In the genomic region with DNA sequence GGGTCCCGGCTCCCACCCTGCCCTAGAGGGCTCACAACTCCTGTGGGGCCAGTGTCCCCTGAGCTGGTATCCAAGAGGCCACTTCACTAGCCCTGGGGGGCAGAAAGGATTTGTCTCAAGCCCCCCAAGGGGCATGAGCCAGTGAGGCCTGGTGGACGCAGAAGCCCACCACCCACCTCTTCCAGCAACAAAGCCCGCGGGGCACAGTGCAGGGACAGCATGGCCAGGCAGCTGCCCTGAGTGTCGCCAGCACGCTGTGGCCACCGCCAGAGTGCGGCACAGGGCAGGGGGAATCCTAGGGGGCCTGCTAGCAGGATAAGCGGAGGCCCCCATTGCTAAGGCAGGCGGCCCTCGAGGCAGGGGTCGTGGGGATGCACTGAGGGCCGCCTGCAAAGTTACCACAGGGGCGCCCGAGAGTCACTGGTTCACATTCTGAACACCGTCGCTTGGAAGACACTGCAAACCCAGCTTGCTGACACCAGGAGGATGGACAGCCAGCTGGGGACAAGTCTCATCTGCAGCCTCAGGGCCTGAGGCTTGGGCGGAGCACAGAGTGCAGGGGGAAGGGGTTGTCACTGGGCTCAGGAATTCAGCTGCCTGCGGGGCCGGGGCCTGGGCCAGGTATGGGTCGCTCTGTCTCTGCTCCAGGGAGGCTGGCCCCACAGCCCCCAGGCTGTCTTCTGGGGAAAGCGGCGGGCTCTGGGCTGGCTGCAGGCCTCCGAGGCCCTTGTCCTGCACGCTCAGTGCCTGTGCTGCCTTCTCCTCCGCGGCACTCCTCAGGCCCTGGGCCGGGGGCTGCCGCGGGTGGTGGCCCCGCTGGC, we compare ENCODE assay signal across 18 cellular contexts. TPM values are rescaled to one million over a fixed set of nuclear protein-coding genes. Genes with fewer than 3 reads are reported as not detected.
A peak's percentile ranks its signal among the peaks of the same experiment; 100 is the strongest.
DNase-seq lines count a peak whose midpoint lies in the region; ATAC-seq and TF ChIP-seq lines count a peak whose summit lies in the region.
"Had no signal": no experiment of that assay in that cellular context is flagged by ENCODE, and none has a peak within 500 bp of the region (broad histone marks: within the 10 kb centered on the region; RNA-seq: fewer than 3 reads in every experiment).

No MANE protein-coding gene starts in this region.

- TF ChIP-seq POLR2A in sigmoid colon (IDR thresholded peaks at IDR 0.05): no peak

- H3K4me3 ChIP-seq in sigmoid colon: no peak overlapping the region
- H3K4me3 ChIP-seq: tibial artery had no signal

- peaks cover 1 to 6% (median 4%) of the 10 kb centered on the region in 4 donors for H3K9me3 ChIP-seq in sigmoid colon

- peaks cover 0 to 15% (median 3%) of the 10 kb centered on the region in 4 donors for H3K36me3 ChIP-seq in sigmoid colon

- no peak overlapping the region for H3K27ac Mint-ChIP-seq in WTC11
- H3K27ac Mint-ChIP-seq: activated naive CD8-positive, alpha-beta T cell treated with anti-CD3 and anti-CD28 coated beads, Interleukin-2, amount 50 U/mL, for 24 hours; T-helper 2 cell treated with Interferon-gamma antibody and Interleukin-4, amounts not matched to agents 5 μg/mL and 100 μg/mL, for 36 hours had no signal

- no peak for TF ChIP-seq CTCF in WTC11 (IDR thresholded peaks at IDR 0.05)
- no peak for TF ChIP-seq CTCF in sigmoid colon (IDR thresholded peaks at IDR 0.05)

- H3K27me3 Mint-ChIP-seq in WTC11 (ENCODE audit: low read depth): peaks cover 25% of the 10 kb centered on the region
- H3K27me3 Mint-ChIP-seq: activated naive CD8-positive, alpha-beta T cell treated with anti-CD3 and anti-CD28 coated beads, Interleukin-2, amount 50 U/mL, for 24 hours had no signal

- ATAC-seq in WTC11 (peak; percentile 27), GM21619 (IDR thresholded peaks at IDR 0.05; ENCODE audit: unreplicated experiment) (no peak)
- ATAC-seq: activated CD4-positive, CD25-positive, alpha-beta regulatory T cell treated with anti-CD3 and anti-CD28 coated beads, Interleukin-2, amount 50 U/mL, for 24 hours; activated naive CD8-positive, alpha-beta T cell treated with anti-CD3 and anti-CD28 coated beads, Interleukin-2, amount 50 U/mL, for 24 hours; left colon had no signal

- no peak overlapping the region for H3K4me3 Mint-ChIP-seq in WTC11
- H3K4me3 Mint-ChIP-seq: activated naive CD8-positive, alpha-beta T cell treated with anti-CD3 and anti-CD28 coated beads, Interleukin-2, amount 50 U/mL, for 24 hours; T-helper 2 cell treated with Interferon-gamma antibody and Interleukin-4, amounts not matched to agents 5 μg/mL and 100 μg/mL, for 36 hours had no signal

- H3K4me1 Mint-ChIP-seq in WTC11: no peaks in the 10 kb centered on the region

- no peak for TF ChIP-seq EP300 in sigmoid colon (IDR thresholded peaks at IDR 0.05)

- WGBS in sigmoid colon, 2 donors: 95 to 97% methylated on average over 31 of the region's 31 CpGs

- intact Hi-C loops in sigmoid colon (cut with DNase I): no loop called here

- POLR2A ChIA-PET in WTC11 (lab: Charles Lee): no interaction called here

- DNase-seq in ELF-1 (ENCODE audit: low read depth, low spot score): peak; percentile 98
- no peak for DNase-seq in WTC11 (ENCODE audit: low spot score)
- DNase-seq in islet precursor cell: peak; percentile 91
- DNase-seq in sigmoid colon: peak; percentile 50
- no peak for DNase-seq in kidney glomerular epithelial cell (lab: John Stamatoyannopoulos, UW)
- DNase-seq in effector CD8-positive, alpha-beta T cell (lab: John Stamatoyannopoulos, UW): no peak
- DNase-seq: activated naive CD8-positive, alpha-beta T cell treated with anti-CD3 and anti-CD28 coated beads, Interleukin-2, amount 50 U/mL, for 24 hours; dermis blood vessel endothelial cell; foreskin fibroblast; H7; NCI-H526; stimulated activated naive CD4-positive, alpha-beta T cell had no signal

- H3K27me3 ChIP-seq in sigmoid colon: no peaks in the 10 kb centered on the region
- H3K27me3 ChIP-seq: tibial artery had no signal

- no peaks in the 10 kb centered on the region for H3K4me1 ChIP-seq in sigmoid colon

- H3K27ac ChIP-seq in sigmoid colon: no peak overlapping the region
- H3K27ac ChIP-seq: epithelial cell of prostate, tibial artery had no signal

- peaks cover 28% of the 10 kb centered on the region for H3K9me3 Mint-ChIP-seq in WTC11

- CTCF ChIA-PET in WTC11 (lab: Charles Lee): interaction anchor here (0.9 to 1.3 kb wide), 3 partner anchors 226 to 388 kb away, joined by 3 read pairs; no protein-coding TSS in a partner anchor

- H3K36me3 Mint-ChIP-seq in WTC11: peaks cover 37% of the 10 kb centered on the region

TF ChIP-seq in WTC11, 78 proteins besides CTCF, POLR2A, EP300 and RAD21:
- TF ChIP-seq MYBL2 (CRISPR knock-in tag; IDR thresholded peaks at IDR 0.05): no peak
- no peak for TF ChIP-seq ATF1 (CRISPR knock-in tag; IDR thresholded peaks at IDR 0.05)
- TF ChIP-seq, protein P1, sequence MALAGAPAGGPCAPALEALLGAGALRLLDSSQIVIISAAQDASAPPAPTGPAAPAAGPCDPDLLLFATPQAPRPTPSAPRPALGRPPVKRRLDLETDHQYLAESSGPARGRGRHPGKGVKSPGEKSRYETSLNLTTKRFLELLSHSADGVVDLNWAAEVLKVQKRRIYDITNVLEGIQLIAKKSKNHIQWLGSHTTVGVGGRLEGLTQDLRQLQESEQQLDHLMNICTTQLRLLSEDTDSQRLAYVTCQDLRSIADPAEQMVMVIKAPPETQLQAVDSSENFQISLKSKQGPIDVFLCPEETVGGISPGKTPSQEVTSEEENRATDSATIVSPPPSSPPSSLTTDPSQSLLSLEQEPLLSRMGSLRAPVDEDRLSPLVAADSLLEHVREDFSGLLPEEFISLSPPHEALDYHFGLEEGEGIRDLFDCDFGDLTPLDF (CRISPR knock-in tag; IDR thresholded peaks at IDR 0.05): no peak
- TF ChIP-seq, protein P2, sequence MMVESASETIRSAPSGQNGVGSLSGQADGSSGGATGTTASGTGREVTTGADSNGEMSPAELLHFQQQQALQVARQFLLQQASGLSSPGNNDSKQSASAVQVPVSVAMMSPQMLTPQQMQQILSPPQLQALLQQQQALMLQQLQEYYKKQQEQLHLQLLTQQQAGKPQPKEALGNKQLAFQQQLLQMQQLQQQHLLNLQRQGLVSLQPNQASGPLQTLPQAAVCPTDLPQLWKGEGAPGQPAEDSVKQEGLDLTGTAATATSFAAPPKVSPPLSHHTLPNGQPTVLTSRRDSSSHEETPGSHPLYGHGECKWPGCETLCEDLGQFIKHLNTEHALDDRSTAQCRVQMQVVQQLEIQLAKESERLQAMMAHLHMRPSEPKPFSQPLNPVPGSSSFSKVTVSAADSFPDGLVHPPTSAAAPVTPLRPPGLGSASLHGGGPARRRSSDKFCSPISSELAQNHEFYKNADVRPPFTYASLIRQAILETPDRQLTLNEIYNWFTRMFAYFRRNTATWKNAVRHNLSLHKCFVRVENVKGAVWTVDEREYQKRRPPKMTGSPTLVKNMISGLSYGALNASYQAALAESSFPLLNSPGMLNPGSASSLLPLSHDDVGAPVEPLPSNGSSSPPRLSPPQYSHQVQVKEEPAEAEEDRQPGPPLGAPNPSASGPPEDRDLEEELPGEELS (CRISPR knock-in tag; IDR thresholded peaks at IDR 0.05): no peak
- TF ChIP-seq, protein P3, sequence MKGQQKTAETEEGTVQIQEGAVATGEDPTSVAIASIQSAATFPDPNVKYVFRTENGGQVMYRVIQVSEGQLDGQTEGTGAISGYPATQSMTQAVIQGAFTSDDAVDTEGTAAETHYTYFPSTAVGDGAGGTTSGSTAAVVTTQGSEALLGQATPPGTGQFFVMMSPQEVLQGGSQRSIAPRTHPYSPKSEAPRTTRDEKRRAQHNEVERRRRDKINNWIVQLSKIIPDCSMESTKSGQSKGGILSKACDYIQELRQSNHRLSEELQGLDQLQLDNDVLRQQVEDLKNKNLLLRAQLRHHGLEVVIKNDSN (CRISPR knock-in tag; IDR thresholded peaks at IDR 0.05): no peak
- TF ChIP-seq, protein P4, sequence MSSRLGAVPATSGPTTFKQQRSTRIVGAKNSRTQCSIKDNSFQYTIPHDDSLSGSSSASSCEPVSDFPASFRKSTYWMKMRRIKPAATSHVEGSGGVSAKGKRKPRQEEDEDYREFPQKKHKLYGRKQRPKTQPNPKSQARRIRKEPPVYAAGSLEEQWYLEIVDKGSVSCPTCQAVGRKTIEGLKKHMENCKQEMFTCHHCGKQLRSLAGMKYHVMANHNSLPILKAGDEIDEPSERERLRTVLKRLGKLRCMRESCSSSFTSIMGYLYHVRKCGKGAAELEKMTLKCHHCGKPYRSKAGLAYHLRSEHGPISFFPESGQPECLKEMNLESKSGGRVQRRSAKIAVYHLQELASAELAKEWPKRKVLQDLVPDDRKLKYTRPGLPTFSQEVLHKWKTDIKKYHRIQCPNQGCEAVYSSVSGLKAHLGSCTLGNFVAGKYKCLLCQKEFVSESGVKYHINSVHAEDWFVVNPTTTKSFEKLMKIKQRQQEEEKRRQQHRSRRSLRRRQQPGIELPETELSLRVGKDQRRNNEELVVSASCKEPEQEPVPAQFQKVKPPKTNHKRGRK (CRISPR knock-in tag; IDR thresholded peaks at IDR 0.05; ENCODE audit: borderline replicate concordance): no peak
- no peak for TF ChIP-seq RELA (CRISPR knock-in tag; IDR thresholded peaks at IDR 0.05; ENCODE audit: borderline replicate concordance)
- TF ChIP-seq CREB1 (CRISPR knock-in tag; IDR thresholded peaks at IDR 0.05): no peak
- no peak for TF ChIP-seq TEAD4 (CRISPR knock-in tag; IDR thresholded peaks at IDR 0.05)
- TF ChIP-seq, protein P5, sequence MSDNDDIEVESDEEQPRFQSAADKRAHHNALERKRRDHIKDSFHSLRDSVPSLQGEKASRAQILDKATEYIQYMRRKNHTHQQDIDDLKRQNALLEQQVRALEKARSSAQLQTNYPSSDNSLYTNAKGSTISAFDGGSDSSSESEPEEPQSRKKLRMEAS (CRISPR knock-in tag; IDR thresholded peaks at IDR 0.05): no peak
- TF ChIP-seq JAZF1 (CRISPR knock-in tag; IDR thresholded peaks at IDR 0.05): no peak
- TF ChIP-seq, protein P6, sequence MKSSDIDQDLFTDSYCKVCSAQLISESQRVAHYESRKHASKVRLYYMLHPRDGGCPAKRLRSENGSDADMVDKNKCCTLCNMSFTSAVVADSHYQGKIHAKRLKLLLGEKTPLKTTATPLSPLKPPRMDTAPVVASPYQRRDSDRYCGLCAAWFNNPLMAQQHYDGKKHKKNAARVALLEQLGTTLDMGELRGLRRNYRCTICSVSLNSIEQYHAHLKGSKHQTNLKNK (CRISPR knock-in tag; IDR thresholded peaks at IDR 0.05): no peak
- TF ChIP-seq FOXP1 (CRISPR knock-in tag; IDR thresholded peaks at IDR 0.05; ENCODE audit: borderline replicate concordance): no peak

RNA-seq across cellular contexts. Expression of a gene that starts 26.8 kb away (rescaled TPM):
- total RNA-seq in WTC11 (2021) (27.7 to 29.8 TPM (median 28.3 TPM) in 3 replicates), sigmoid colon (1 to 10 TPM; 2.1 to 6.4 (median 2.5) TPM)
- 10 to 100 TPM in 1 of 3 donors, 1 to 10 TPM in 2; 1.8 to 10.7 (median 3.2) TPM for polyA plus RNA-seq in sigmoid colon

Comparison
In these comparisons a context has a peak if more than half of its experiments do, and no peak if none do; other contexts are left out.
1. DNase-seq: peak in ELF-1 (single experiment), islet precursor cell (single experiment) and sigmoid colon (single experiment); none in WTC11 (single experiment), kidney glomerular epithelial cell (single experiment) and effector CD8-positive, alpha-beta T cell (single experiment).